In the genomic region with DNA sequence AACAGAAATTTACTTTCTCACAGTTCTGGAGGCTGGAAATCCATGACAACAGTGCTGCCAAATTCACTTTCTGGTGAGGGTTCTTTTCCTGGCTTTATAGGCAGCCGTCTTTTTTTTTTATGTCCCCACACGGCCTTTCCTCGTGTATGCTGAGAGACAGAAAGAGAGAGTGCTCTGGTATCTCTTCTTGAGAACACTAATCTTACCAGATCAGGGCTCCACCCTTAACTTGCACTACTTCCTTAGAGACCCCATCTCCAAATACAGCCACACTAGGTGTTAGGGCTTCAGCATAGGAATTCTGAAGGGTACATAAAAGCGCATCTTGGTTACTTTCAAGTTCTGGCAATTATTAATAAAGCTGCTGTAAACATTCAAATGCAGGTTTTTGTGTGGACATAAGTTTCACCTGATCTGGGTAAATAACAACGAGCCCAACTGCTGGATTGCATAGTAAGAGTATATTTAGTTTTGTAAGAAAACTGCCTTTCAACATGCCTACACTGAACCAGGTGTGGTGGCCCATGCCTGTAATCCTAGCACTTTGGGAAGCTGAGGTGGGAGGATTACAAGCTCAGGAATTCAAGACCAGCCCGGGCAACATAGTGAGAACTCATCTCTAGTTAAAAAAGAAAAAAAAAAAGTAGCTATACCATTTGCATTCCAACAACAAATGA, we compare ENCODE assay signal across 2 cellular contexts.
TF ChIP-seq lines count a peak whose summit lies in the region.

No MANE protein-coding gene starts in this region.

TF ChIP-seq in HepG2, 621 proteins besides CTCF, POLR2A, EP300 and RAD21 (continues in another document):
- no peak for TF ChIP-seq PHF20 (CRISPR knock-in tag; IDR thresholded peaks at IDR 0.05)
- no peak; the same call in 1 of the 2 replicates for TF ChIP-seq ZKSCAN1 (IDR thresholded peaks at IDR 0.05; ENCODE audit: low read length)
- no peak for TF ChIP-seq MBD4 (IDR thresholded peaks at IDR 0.05; ENCODE audit: borderline replicate concordance, low read length)
- TF ChIP-seq FOXO1 (CRISPR knock-in tag; IDR thresholded peaks at IDR 0.05): no peak
- TF ChIP-seq CENPX (CRISPR knock-in tag; IDR thresholded peaks at IDR 0.05): no peak
- TF ChIP-seq, protein P1, sequence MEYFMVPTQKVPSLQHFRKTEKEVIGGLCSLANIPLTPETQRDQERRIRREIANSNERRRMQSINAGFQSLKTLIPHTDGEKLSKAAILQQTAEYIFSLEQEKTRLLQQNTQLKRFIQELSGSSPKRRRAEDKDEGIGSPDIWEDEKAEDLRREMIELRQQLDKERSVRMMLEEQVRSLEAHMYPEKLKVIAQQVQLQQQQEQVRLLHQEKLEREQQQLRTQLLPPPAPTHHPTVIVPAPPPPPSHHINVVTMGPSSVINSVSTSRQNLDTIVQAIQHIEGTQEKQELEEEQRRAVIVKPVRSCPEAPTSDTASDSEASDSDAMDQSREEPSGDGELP (IDR thresholded peaks at IDR 0.05; ENCODE audit: borderline replicate concordance, low read depth): peak; percentile 94
- TF ChIP-seq RFX3 (CRISPR knock-in tag; IDR thresholded peaks at IDR 0.05): no peak
- TF ChIP-seq FOXA1 (IDR thresholded peaks at IDR 0.05): peak; percentile 65
- TF ChIP-seq FOXA1 (CRISPR knock-in tag; IDR thresholded peaks at IDR 0.05): peak; percentile 73
- no peak for TF ChIP-seq ARNT (IDR thresholded peaks at IDR 0.05)
- no peak for TF ChIP-seq RBM22 (optimal IDR thresholded peaks at IDR 0.05; ENCODE audit: low read length)
- TF ChIP-seq ATF7 (IDR thresholded peaks at IDR 0.05): no peak
- no peak for TF ChIP-seq ATF7 (CRISPR knock-in tag; IDR thresholded peaks at IDR 0.05)
- TF ChIP-seq ZSCAN31 (CRISPR knock-in tag; IDR thresholded peaks at IDR 0.05; ENCODE audit: low read depth): no peak
- TF ChIP-seq CREB1 (IDR thresholded peaks at IDR 0.05): no peak
- peak; percentile 49; the same call in 1 of the 2 replicates for TF ChIP-seq CREB1 (CRISPR knock-in tag; IDR thresholded peaks at IDR 0.05)
- TF ChIP-seq, protein P2, sequence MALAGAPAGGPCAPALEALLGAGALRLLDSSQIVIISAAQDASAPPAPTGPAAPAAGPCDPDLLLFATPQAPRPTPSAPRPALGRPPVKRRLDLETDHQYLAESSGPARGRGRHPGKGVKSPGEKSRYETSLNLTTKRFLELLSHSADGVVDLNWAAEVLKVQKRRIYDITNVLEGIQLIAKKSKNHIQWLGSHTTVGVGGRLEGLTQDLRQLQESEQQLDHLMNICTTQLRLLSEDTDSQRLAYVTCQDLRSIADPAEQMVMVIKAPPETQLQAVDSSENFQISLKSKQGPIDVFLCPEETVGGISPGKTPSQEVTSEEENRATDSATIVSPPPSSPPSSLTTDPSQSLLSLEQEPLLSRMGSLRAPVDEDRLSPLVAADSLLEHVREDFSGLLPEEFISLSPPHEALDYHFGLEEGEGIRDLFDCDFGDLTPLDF (CRISPR knock-in tag; IDR thresholded peaks at IDR 0.05): no peak
- no peak for TF ChIP-seq KLF16 (CRISPR knock-in tag; IDR thresholded peaks at IDR 0.05)
- TF ChIP-seq, protein P3, sequence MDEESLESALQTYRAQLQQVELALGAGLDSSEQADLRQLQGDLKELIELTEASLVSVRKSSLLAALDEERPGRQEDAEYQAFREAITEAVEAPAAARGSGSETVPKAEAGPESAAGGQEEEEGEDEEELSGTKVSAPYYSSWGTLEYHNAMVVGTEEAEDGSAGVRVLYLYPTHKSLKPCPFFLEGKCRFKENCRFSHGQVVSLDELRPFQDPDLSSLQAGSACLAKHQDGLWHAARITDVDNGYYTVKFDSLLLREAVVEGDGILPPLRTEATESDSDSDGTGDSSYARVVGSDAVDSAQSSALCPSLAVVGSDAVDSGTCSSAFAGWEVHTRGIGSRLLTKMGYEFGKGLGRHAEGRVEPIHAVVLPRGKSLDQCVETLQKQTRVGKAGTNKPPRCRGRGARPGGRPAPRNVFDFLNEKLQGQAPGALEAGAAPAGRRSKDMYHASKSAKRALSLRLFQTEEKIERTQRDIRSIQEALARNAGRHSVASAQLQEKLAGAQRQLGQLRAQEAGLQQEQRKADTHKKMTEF (CRISPR knock-in tag; IDR thresholded peaks at IDR 0.05): peak; percentile 35; the same call in 1 of the 2 replicates
- TF ChIP-seq, protein P4, sequence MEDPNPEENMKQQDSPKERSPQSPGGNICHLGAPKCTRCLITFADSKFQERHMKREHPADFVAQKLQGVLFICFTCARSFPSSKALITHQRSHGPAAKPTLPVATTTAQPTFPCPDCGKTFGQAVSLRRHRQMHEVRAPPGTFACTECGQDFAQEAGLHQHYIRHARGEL (CRISPR knock-in tag; IDR thresholded peaks at IDR 0.05): no peak
- no peak for TF ChIP-seq BRD4 (CRISPR knock-in tag; IDR thresholded peaks at IDR 0.05)
- 0 out of 2 replicates have a peak, but pooled peaks have one; percentile 40 for TF ChIP-seq SOX13 (IDR thresholded peaks at IDR 0.05)
- TF ChIP-seq SOX13 (CRISPR knock-in tag; conservative IDR thresholded peaks at IDR 0.05 in 1 of 2, IDR thresholded peaks at IDR 0.05 in 1 of 2): peak in 1 of 2 experiments; percentile 73; a peak in 2 of 4 replicates
- no peak for TF ChIP-seq SRSF9 (IDR thresholded peaks at IDR 0.05; ENCODE audit: borderline replicate concordance, insufficient read depth, low read depth, low read length, poor library complexity, severe bottlenecking)
- no peak for TF ChIP-seq GATA4 (IDR thresholded peaks at IDR 0.05; ENCODE audit: borderline replicate concordance, low read depth)
- TF ChIP-seq, protein P5, sequence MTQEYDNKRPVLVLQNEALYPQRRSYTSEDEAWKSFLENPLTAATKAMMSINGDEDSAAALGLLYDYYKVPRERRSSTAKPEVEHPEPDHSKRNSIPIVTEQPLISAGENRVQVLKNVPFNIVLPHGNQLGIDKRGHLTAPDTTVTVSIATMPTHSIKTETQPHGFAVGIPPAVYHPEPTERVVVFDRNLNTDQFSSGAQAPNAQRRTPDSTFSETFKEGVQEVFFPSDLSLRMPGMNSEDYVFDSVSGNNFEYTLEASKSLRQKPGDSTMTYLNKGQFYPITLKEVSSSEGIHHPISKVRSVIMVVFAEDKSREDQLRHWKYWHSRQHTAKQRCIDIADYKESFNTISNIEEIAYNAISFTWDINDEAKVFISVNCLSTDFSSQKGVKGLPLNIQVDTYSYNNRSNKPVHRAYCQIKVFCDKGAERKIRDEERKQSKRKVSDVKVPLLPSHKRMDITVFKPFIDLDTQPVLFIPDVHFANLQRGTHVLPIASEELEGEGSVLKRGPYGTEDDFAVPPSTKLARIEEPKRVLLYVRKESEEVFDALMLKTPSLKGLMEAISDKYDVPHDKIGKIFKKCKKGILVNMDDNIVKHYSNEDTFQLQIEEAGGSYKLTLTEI (CRISPR knock-in tag; conservative IDR thresholded peaks at IDR 0.05): no peak
- TF ChIP-seq ZNF720 (CRISPR knock-in tag; IDR thresholded peaks at IDR 0.05): no peak
- TF ChIP-seq FOXP1 (IDR thresholded peaks at IDR 0.05): 0 out of 2 replicates have a peak, but pooled peaks have one; percentile 6
- TF ChIP-seq FOXP1 (CRISPR knock-in tag; IDR thresholded peaks at IDR 0.05): peak; percentile 81
- peak; percentile 81 for TF ChIP-seq TCF7 (IDR thresholded peaks at IDR 0.05; ENCODE audit: low read depth)
- TF ChIP-seq FOXA3 (CRISPR knock-in tag; IDR thresholded peaks at IDR 0.05): peak; percentile 88

TF ChIP-seq in H1, 55 proteins besides CTCF, POLR2A, EP300 and RAD21:
- TF ChIP-seq CHD2 (IDR thresholded peaks at IDR 0.05; ENCODE audit: low read length) (no peak), HDAC2 (IDR thresholded peaks at IDR 0.05; ENCODE audit: borderline replicate concordance in 1 of 2, low read depth in 2 of 2, low read length in 2 of 2) (no peak), NANOG (IDR thresholded peaks at IDR 0.05; ENCODE audit: insufficient read depth, low read depth, low read length, poor library complexity, severe bottlenecking) (no peak)
- TF ChIP-seq, protein P6, sequence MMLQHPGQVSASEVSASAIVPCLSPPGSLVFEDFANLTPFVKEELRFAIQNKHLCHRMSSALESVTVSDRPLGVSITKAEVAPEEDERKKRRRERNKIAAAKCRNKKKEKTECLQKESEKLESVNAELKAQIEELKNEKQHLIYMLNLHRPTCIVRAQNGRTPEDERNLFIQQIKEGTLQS (IDR thresholded peaks at IDR 0.05; ENCODE audit: insufficient read depth, low read depth, low read length): no peak
